13 cellular contexts compared by ENCODE assay signal in genomic region chr12:78584695-78585094, GRCh38.
DNase-seq lines count a peak whose midpoint lies in the region; ATAC-seq and TF ChIP-seq lines count a peak whose summit lies in the region.
"Had no signal": no experiment of that assay in that cellular context is flagged by ENCODE, and none has a peak within 500 bp of the region (broad histone marks: within the 10 kb centered on the region; RNA-seq: fewer than 3 reads in every experiment).

No MANE protein-coding gene starts in this region.

- H3K36me3 ChIP-seq in KMS-11 (ENCODE audit: insufficient read depth) (no peaks in the 10 kb centered on the region), brain microvascular endothelial cell (replicated peaks) (no peaks in the 10 kb centered on the region), mesendoderm (ENCODE audit: control insufficient read depth, insufficient read depth, low read length) (no peaks in the 10 kb centered on the region)
- H3K36me3 ChIP-seq: gastrocnemius medialis had no signal

- TF ChIP-seq CTCF in KMS-11 (conservative IDR thresholded peaks at IDR 0.05; ENCODE audit: low read depth, low read length), result peak; percentile 59
- TF ChIP-seq CTCF in brain microvascular endothelial cell (IDR thresholded peaks at IDR 0.05; ENCODE audit: low read depth, low read length, missing control alignments), result peak; percentile 57

- H3K4me3 Mint-ChIP-seq in stimulated activated effector memory CD8-positive, alpha-beta T cell treated with anti-CD3 and anti-CD28 coated beads, Interleukin-12 subunit alpha, Interleukin-12 subunit beta, amount 100 ng/mL, for 72 hours, result no peak overlapping the region
- H3K4me3 Mint-ChIP-seq: activated naive CD4-positive, alpha-beta T cell treated with anti-CD3 and anti-CD28 coated beads, Interleukin-2, amount 50 U/mL, for 24 hours; naive thymus-derived CD8-positive, alpha-beta T cell had no signal

- H3K4me2 ChIP-seq in KMS-11 (no peak overlapping the region), mesendoderm (ENCODE audit: low read length) (no peak overlapping the region)

- peaks cover 23% of the 10 kb centered on the region for H3K9me3 Mint-ChIP-seq in stimulated activated effector memory CD8-positive, alpha-beta T cell treated with anti-CD3 and anti-CD28 coated beads, Interleukin-12 subunit alpha, Interleukin-12 subunit beta, amount 100 ng/mL, for 72 hours

- H3K4me1 ChIP-seq in KMS-11 (ENCODE audit: low read depth, poor library complexity, severe bottlenecking), result no peaks in the 10 kb centered on the region
- no peaks in the 10 kb centered on the region for H3K4me1 ChIP-seq in mesendoderm (ENCODE audit: control insufficient read depth, low read depth, low read length)
- H3K4me1 ChIP-seq: gastrocnemius medialis had no signal

- no peak overlapping the region for H3K18ac ChIP-seq in mesendoderm (ENCODE audit: low read length)

- H3K27ac ChIP-seq in KMS-11 (no peak overlapping the region), brain microvascular endothelial cell (no peak overlapping the region), mesendoderm (ENCODE audit: low read depth, low read length) (no peak overlapping the region)
- H3K27ac ChIP-seq: gastrocnemius medialis had no signal

- H3K27me3 ChIP-seq in KMS-11 (ENCODE audit: insufficient read depth, low read depth) (no peaks in the 10 kb centered on the region), brain microvascular endothelial cell (replicated peaks) (no peaks in the 10 kb centered on the region), mesendoderm (ENCODE audit: insufficient read depth, low read length, poor library complexity) (no peaks in the 10 kb centered on the region)
- H3K27me3 ChIP-seq: gastrocnemius medialis had no signal

- no peak overlapping the region for H3K23ac ChIP-seq in mesendoderm (ENCODE audit: low read length)

- no peak overlapping the region for H2BK5ac ChIP-seq in mesendoderm (ENCODE audit: low read length)

- H2AFZ ChIP-seq in KMS-11 (ENCODE audit: low read depth), result no peak overlapping the region

- no peaks in the 10 kb centered on the region for H3K4me1 Mint-ChIP-seq in stimulated activated effector memory CD8-positive, alpha-beta T cell treated with anti-CD3 and anti-CD28 coated beads, Interleukin-12 subunit alpha, Interleukin-12 subunit beta, amount 100 ng/mL, for 72 hours
- H3K4me1 Mint-ChIP-seq: activated naive CD4-positive, alpha-beta T cell treated with anti-CD3 and anti-CD28 coated beads, Interleukin-2, amount 50 U/mL, for 24 hours; naive thymus-derived CD8-positive, alpha-beta T cell had no signal

- H3K56ac ChIP-seq in mesendoderm (ENCODE audit: low read length), result no peak overlapping the region

- ATAC-seq in stimulated activated effector memory CD8-positive, alpha-beta T cell treated with anti-CD3 and anti-CD28 coated beads, Interleukin-12 subunit alpha, Interleukin-12 subunit beta, amount 100 ng/mL, for 72 hours, result no peak
- ATAC-seq: gastrocnemius medialis; naive thymus-derived CD8-positive, alpha-beta T cell had no signal

- H3K4me3 ChIP-seq in KMS-11 (IDR thresholded peaks at IDR 0.05; ENCODE audit: insufficient read depth, low read depth, low read length) (no peak overlapping the region), brain microvascular endothelial cell (ENCODE audit: low read depth, low read length) (no peak overlapping the region), mesendoderm (ENCODE audit: low read length) (no peak overlapping the region)
- H3K4me3 ChIP-seq: gastrocnemius medialis had no signal

- WGBS in mesendoderm (ENCODE audit: extremely low coverage, insufficient coverage, low lambda C conversion rate), result no CpG with 5 or more reads among the region's 1 CpG

- no peak overlapping the region for H4K5ac ChIP-seq in mesendoderm (ENCODE audit: low read length)

- H3K9ac ChIP-seq in KMS-11 (no peak overlapping the region), mesendoderm (ENCODE audit: low read length) (no peak overlapping the region)

- H4K8ac ChIP-seq in mesendoderm (ENCODE audit: low read depth, low read length), result no peak overlapping the region

- in situ Hi-C loops in brain microvascular endothelial cell (cut with HindIII; ENCODE audit: low pct_ligation_motif_present, low sequenced_read_pairs), result no loop called here

- H2BK15ac ChIP-seq in mesendoderm (replicated peaks; ENCODE audit: low read depth), result no peak overlapping the region

- H3K79me1 ChIP-seq in mesendoderm (ENCODE audit: low read length), result no peaks in the 10 kb centered on the region

- no peak overlapping the region for H2BK120ac ChIP-seq in mesendoderm (ENCODE audit: low read depth, low read length)

- no peak overlapping the region for H3K27ac Mint-ChIP-seq in stimulated activated effector memory CD8-positive, alpha-beta T cell treated with anti-CD3 and anti-CD28 coated beads, Interleukin-12 subunit alpha, Interleukin-12 subunit beta, amount 100 ng/mL, for 72 hours
- H3K27ac Mint-ChIP-seq: activated naive CD4-positive, alpha-beta T cell treated with anti-CD3 and anti-CD28 coated beads, Interleukin-2, amount 50 U/mL, for 24 hours; naive thymus-derived CD8-positive, alpha-beta T cell had no signal

- peak; percentile 3 for DNase-seq in NCI-H1092 treated with DMSO at 0.1 percent for 48 hours (lab: John Stamatoyannopoulos, UW)
- no peak for DNase-seq in NCI-H1092 (lab: John Stamatoyannopoulos, UW)
- no peak for DNase-seq in brain microvascular endothelial cell
- peak; percentile 79 for DNase-seq in mesendoderm
- DNase-seq in GM19238 (ENCODE audit: insufficient read length, low spot score), result no peak
- DNase-seq in stimulated activated effector memory CD8-positive, alpha-beta T cell treated with anti-CD3 and anti-CD28 coated beads, Interleukin-12 subunit alpha, Interleukin-12 subunit beta, amount 100 ng/mL, for 72 hours (ENCODE audit: low spot score in 2 of 2), result no peak
- DNase-seq in OCI-M2 (lab: John Stamatoyannopoulos, UW; ENCODE audit: unreplicated experiment), result no peak
- DNase-seq: gastrocnemius medialis; naive thymus-derived CD8-positive, alpha-beta T cell; NCI-H187 treated with DMSO at 0.1 percent for 48 hours; T1000 had no signal

- no peak overlapping the region for H2AK5ac ChIP-seq in mesendoderm (ENCODE audit: low read length)

- H3K79me2 ChIP-seq in KMS-11 (ENCODE audit: insufficient read depth, low read depth) (no peaks in the 10 kb centered on the region), mesendoderm (ENCODE audit: control insufficient read depth, insufficient read depth, low read length) (no peaks in the 10 kb centered on the region)

- H3K4ac ChIP-seq in mesendoderm (ENCODE audit: low read depth, low read length), result no peak overlapping the region

- no peaks in the 10 kb centered on the region for H3K36me3 Mint-ChIP-seq in stimulated activated effector memory CD8-positive, alpha-beta T cell treated with anti-CD3 and anti-CD28 coated beads, Interleukin-12 subunit alpha, Interleukin-12 subunit beta, amount 100 ng/mL, for 72 hours
- H3K36me3 Mint-ChIP-seq: activated naive CD4-positive, alpha-beta T cell treated with anti-CD3 and anti-CD28 coated beads, Interleukin-2, amount 50 U/mL, for 24 hours had no signal

- no peaks in the 10 kb centered on the region for H4K20me1 ChIP-seq in KMS-11 (ENCODE audit: insufficient read depth)

Comparison
In these comparisons a context has a peak if more than half of its experiments do, and no peak if none do; other contexts are left out.
1. DNase-seq: peak in NCI-H1092 treated with DMSO at 0.1 percent for 48 hours (single experiment) and mesendoderm (single experiment); none in NCI-H1092 (single experiment), brain microvascular endothelial cell (single experiment), GM19238 (single experiment), stimulated activated effector memory CD8-positive, alpha-beta T cell treated with anti-CD3 and anti-CD28 coated beads, Interleukin-12 subunit alpha, Interleukin-12 subunit beta, amount 100 ng/mL, for 72 hours (0 of 2) and OCI-M2 (single experiment).